Comparison of ENCODE assay signal across 9 cellular contexts in genomic region chr2:130160838-130161705, GRCh38. TPM values are rescaled to one million over a fixed set of nuclear protein-coding genes. Genes with fewer than 3 reads are reported as not detected.
DNase-seq lines count a peak whose midpoint lies in the region; ATAC-seq, FAIRE-seq and TF ChIP-seq lines count a peak whose summit lies in the region.
"Not testable (repeated sequence)": the region's sequence is repeated elsewhere in the genome, so short reads cannot be mapped to it uniquely, and the experiment has no call there.
"Had no signal": no experiment of that assay in that cellular context is flagged by ENCODE, and none has a peak within 500 bp of the region (broad histone marks: within the 10 kb centered on the region; RNA-seq: fewer than 3 reads in every experiment).

No MANE protein-coding gene starts in this region.

- not testable (repeated sequence) for H3K36me3 ChIP-seq in H7 (replicated peaks; ENCODE audit: control insufficient read depth, insufficient read depth, low read length)
- H3K36me3 ChIP-seq in K562 (ENCODE audit: control insufficient read depth, insufficient read depth, low read length) (peaks cover 60% of the 10 kb centered on the region), right atrium auricular region (peaks cover 25% of the 10 kb centered on the region)

- H3K27me3 Mint-ChIP-seq in nephron progenitor cell (ENCODE audit: low read depth, poor library complexity) = not testable (repeated sequence)

- H4K20me1 ChIP-seq in K562 (replicated peaks; ENCODE audit: control insufficient read depth, insufficient read depth, low read length) = not testable (repeated sequence)

- TF ChIP-seq POLR2A in K562 (conservative IDR thresholded peaks at IDR 0.05) = not testable (repeated sequence)

- not testable (repeated sequence) for H3K9me1 ChIP-seq in K562 (ENCODE audit: control insufficient read depth, insufficient read depth, low read length)

- peak; percentile 83 for FAIRE-seq in RCC 7860 (lab: Jason Lieb, UNC)
- peak; percentile 93 for FAIRE-seq in K562 (lab: Jason Lieb, UNC)

- peak; percentile 30 to 48 (median 43); a peak in 3 of 6 replicates for TF ChIP-seq CTCF in K562 (IDR thresholded peaks at IDR 0.05 in 2 of 3, conservative IDR thresholded peaks at IDR 0.05 in 1 of 3; ENCODE audit: insufficient read depth in 2 of 3, low read depth in 1 of 3, low read length in 3 of 3)
- TF ChIP-seq CTCF in right atrium auricular region (IDR thresholded peaks at IDR 0.05); nephron progenitor cell (IDR thresholded peaks at IDR 0.05): not testable (repeated sequence)

- peaks cover 0 to 38% of the 10 kb centered on the region in 2 experiments; a peak in 3 of 5 replicates for H3K4me1 ChIP-seq in K562 (replicated peaks in 1 of 2; ENCODE audit: control insufficient read depth in 2 of 2, insufficient read depth in 2 of 2, low read length in 2 of 2)
- H3K4me1 ChIP-seq in right atrium auricular region = not testable (repeated sequence)

- H3K27ac Mint-ChIP-seq in nephron progenitor cell = peak overlapping the region; percentile 56

- not testable (repeated sequence) for H2AFZ ChIP-seq in K562 (ENCODE audit: low read depth, low read length)

- DNase-seq in H7 (peak; percentile 52), RCC 7860 (ENCODE audit: low spot score) (peak; percentile 71), K562 (ENCODE audit: extremely low read depth in 1 of 4, low spot score in 3 of 4) (peak; percentile 38 to 73 (median 58)), glomerular visceral epithelial cell (ENCODE audit: extremely low spot score) (peak; percentile 49), left kidney (ENCODE audit: low read depth, low spot score) (peak; percentile 23)
- not testable (repeated sequence) for DNase-seq in right atrium auricular region (ENCODE audit: low spot score); nephron progenitor cell

- BruUV-seq in K562 (replicated peaks; lab: Mats Ljungman, UMichigan) = not testable (repeated sequence)

- not testable (repeated sequence) for TF ChIP-seq EP300 in K562 (IDR thresholded peaks at IDR 0.05; ENCODE audit: low read length)

- peak; percentile 92 for ATAC-seq in K562

- intact Hi-C loops in K562 (cut with micrococcal nuclease) = not testable (repeated sequence)

- 17% methylated on average over 7 of the region's 25 CpGs for WGBS in K562 (ENCODE audit: insufficient coverage, low coverage, missing lambda C conversion rate)

- peak overlapping the region; percentile 30 to 76; a peak in 3 of 4 replicates for H3K9ac ChIP-seq in K562 (ENCODE audit: insufficient read depth in 1 of 2, low read depth in 2 of 2, low read length in 2 of 2)

- H3K9me3 Mint-ChIP-seq in nephron progenitor cell = not testable (repeated sequence)

- H3K36me3 Mint-ChIP-seq in nephron progenitor cell (ENCODE audit: low read depth) = peaks cover 18% of the 10 kb centered on the region

- CTCF ChIA-PET in K562 (lab: Yijun Ruan, JAX; ENCODE audit: low intra/inter-chr PET ratio) = not testable (repeated sequence)

- H3K4me3 Mint-ChIP-seq in nephron progenitor cell = peak overlapping the region; percentile 65

- in situ Hi-C loops in K562 (cut with MboI) = not testable (repeated sequence)

- POLR2A ChIA-PET in K562 (lab: Yijun Ruan, JAX) = interaction anchor here (0.6 kb wide), 1 partner anchor 20 kb away, joined by 3 read pairs; the partner anchor contains the start of gene SMPD4

- H3K79me2 ChIP-seq in K562 (ENCODE audit: control insufficient read depth, insufficient read depth, low read length) = not testable (repeated sequence)

- peak overlapping the region; percentile 18; the same call in 1 of the 2 replicates for H3K4me2 ChIP-seq in K562 (ENCODE audit: insufficient read depth, low read length)

- TF ChIP-seq RAD21 in K562 (CRISPR knock-in tag; conservative IDR thresholded peaks at IDR 0.05 in 1 of 2, IDR thresholded peaks at IDR 0.05 in 1 of 2) = peak in 1 of 2 experiments; percentile 53; a peak in 2 of 4 replicates

- H3K27ac ChIP-seq in K562 (ENCODE audit: extremely low read depth, low read depth, low read length) = peak overlapping the region; percentile 49; the same call in 1 of the 3 replicates
- H3K27ac ChIP-seq in right atrium auricular region = peak overlapping the region; percentile 26 to 61

- H3K27me3 ChIP-seq in H7 (ENCODE audit: control insufficient read depth, insufficient read depth, low read length); K562 (ENCODE audit: control insufficient read depth in 2 of 2, insufficient read depth in 2 of 2, low read length in 2 of 2); right atrium auricular region: not testable (repeated sequence)

- not testable (repeated sequence) for H3K9me3 ChIP-seq in K562 (replicated peaks; ENCODE audit: control insufficient read depth, insufficient read depth, low read depth, low read length); right atrium auricular region

- H3K4me3 ChIP-seq in H7 (ENCODE audit: insufficient read depth, low read depth, low read length); K562; right atrium auricular region: not testable (repeated sequence)

- H3K4me1 Mint-ChIP-seq in nephron progenitor cell = peaks cover 13% of the 10 kb centered on the region

RNA-seq across cellular contexts. Expression of gene CCDC74B, which starts 16.2 kb away (rescaled TPM):
- total RNA-seq in H7 (2014; rRNA removed; shearing (Covaris generic)) = 7.3 and 7.4 TPM in 2 replicates
- total RNA-seq in K562 (2011; cell fraction: chromatin; rRNA removed; ENCODE audit: low replicate concordance) = 4.0 and 15.6 TPM in 2 replicates
- total RNA-seq in K562 (2011; cell fraction: nucleolus; rRNA removed) = 8.2 and 11.2 TPM in 2 replicates
- 6.4 and 6.6 TPM in 2 replicates for total RNA-seq in K562 (2011; cell fraction: nucleoplasm; rRNA removed)
- total RNA-seq in K562 (2014; rRNA removed) = 0.59 and 0.65 TPM in 2 replicates
- 0.11 and 0.19 TPM in 2 replicates for total RNA-seq in K562 (2014; rRNA removed; fragmentation: Illumina TruSeq; extraction: Trizol)
- 0.25 and 0.57 TPM in 2 replicates for total RNA-seq in K562 (2015; rRNA removed; fragmentation: Illumina TruSeq; extraction: Trizol)
- 1.0 and 1.4 TPM in 2 replicates for total RNA-seq in K562 (2021)
- 1.2 and 2.1 TPM in 2 replicates for polyA plus RNA-seq in K562 (2011; rRNA removed)
- polyA plus RNA-seq in K562 (2011; cell fraction: cytosol; rRNA removed) = 0.68 and 1.6 TPM in 2 replicates
- 16.4 and 25.1 TPM in 2 replicates for polyA plus RNA-seq in K562 (2011; cell fraction: nucleus; rRNA removed)
- 2.9 and 6.0 TPM in 2 replicates for polyA plus RNA-seq in K562 (2012)
- 0.28 and 0.45 TPM in 2 replicates for polyA plus RNA-seq in K562 (2014; fragmentation: Illumina TruSeq; extraction: Trizol)
- under 1 TPM in 1 of 2 experiments, not detected in 1; 0.04 TPM for polyA plus RNA-seq in K562 (2014; fragmentation: Nextera tagmentation; extraction: Ambion mirVana)
- 1.5 and 1.6 TPM in 2 replicates for polyA plus RNA-seq in K562 (2014; rRNA removed)
- polyA minus RNA-seq in K562 (2011; rRNA and poly(A)+ RNA removed) = 0.18 and 0.42 TPM in 2 replicates
- polyA minus RNA-seq in K562 (2011; cell fraction: cytosol; rRNA and poly(A)+ RNA removed) = 0.36 TPM in 1 of 2 replicates, not detected in the other
- 1.9 TPM in 2 replicates for polyA minus RNA-seq in K562 (2011; cell fraction: nucleus; rRNA and poly(A)+ RNA removed)
- 1 to 10 TPM; 1.1 to 2.5 TPM for total RNA-seq in right atrium auricular region
- polyA plus RNA-seq: CD4-positive, alpha-beta memory T cell had no signal

RNA-seq across cellular contexts. Expression of gene SMPD4, which starts 20.3 kb away (rescaled TPM):
- total RNA-seq in H7 (2014; rRNA removed; shearing (Covaris generic)) = 68.8 and 69.7 TPM in 2 replicates
- 91.3 and 261 TPM in 2 replicates for total RNA-seq in K562 (2011; cell fraction: chromatin; rRNA removed; ENCODE audit: low replicate concordance)
- total RNA-seq in K562 (2011; cell fraction: nucleolus; rRNA removed) = 155 and 168 TPM in 2 replicates
- total RNA-seq in K562 (2011; cell fraction: nucleoplasm; rRNA removed) = 102 and 110 TPM in 2 replicates
- total RNA-seq in K562 (2014; rRNA removed) (46.6 and 61.6 TPM in 2 replicates), K562 (2014; rRNA removed; fragmentation: Illumina TruSeq; extraction: Trizol) (25.7 and 26.0 TPM in 2 replicates), K562 (2015; rRNA removed; fragmentation: Illumina TruSeq; extraction: Trizol) (35.7 and 39.6 TPM in 2 replicates), K562 (2021) (108 and 123 TPM in 2 replicates), right atrium auricular region (10 to 100 TPM; 20.7 to 23.8 TPM)
- polyA plus RNA-seq in K562 (2011; rRNA removed) (33.4 and 80.6 TPM in 2 replicates), K562 (2014; fragmentation: Illumina TruSeq; extraction: Trizol) (79.3 and 102 TPM in 2 replicates), K562 (2014; fragmentation: Nextera tagmentation; extraction: Ambion mirVana) (1 to 10 TPM; 7.5 to 8.8 TPM), K562 (2014; rRNA removed) (65.1 and 71.4 TPM in 2 replicates)
- 38.3 and 60.1 TPM in 2 replicates for polyA plus RNA-seq in K562 (2011; cell fraction: cytosol; rRNA removed)
- polyA plus RNA-seq in K562 (2011; cell fraction: nucleus; rRNA removed) = 258 and 368 TPM in 2 replicates
- polyA plus RNA-seq in K562 (2012) = 62.6 and 64.0 TPM in 2 replicates
- polyA minus RNA-seq in K562 (2011; rRNA and poly(A)+ RNA removed) = 26.6 and 35.5 TPM in 2 replicates
- 63.5 and 85.1 TPM in 2 replicates for polyA minus RNA-seq in K562 (2011; cell fraction: cytosol; rRNA and poly(A)+ RNA removed)
- polyA minus RNA-seq in K562 (2011; cell fraction: nucleus; rRNA and poly(A)+ RNA removed) = 80.4 and 94.5 TPM in 2 replicates

RNA-seq across cellular contexts. Expression of gene MZT2B, which starts 21.0 kb away (rescaled TPM):
- total RNA-seq in H7 (2014; rRNA removed; shearing (Covaris generic)) = 268 and 277 TPM in 2 replicates
- 10.2 and 28.9 TPM in 2 replicates for total RNA-seq in K562 (2011; cell fraction: chromatin; rRNA removed; ENCODE audit: low replicate concordance)
- total RNA-seq in K562 (2011; cell fraction: nucleolus; rRNA removed) = 71.5 and 79.0 TPM in 2 replicates
- 32.1 and 38.3 TPM in 2 replicates for total RNA-seq in K562 (2011; cell fraction: nucleoplasm; rRNA removed)
- 435 and 624 TPM in 2 replicates for total RNA-seq in K562 (2014; rRNA removed)
- total RNA-seq in K562 (2014; rRNA removed; fragmentation: Illumina TruSeq; extraction: Trizol) = 15.9 and 19.3 TPM in 2 replicates
- total RNA-seq in K562 (2015; rRNA removed; fragmentation: Illumina TruSeq; extraction: Trizol) = 102 and 115 TPM in 2 replicates
- 379 and 394 TPM in 2 replicates for total RNA-seq in K562 (2021)
- 114 and 170 TPM in 2 replicates for polyA plus RNA-seq in K562 (2011; rRNA removed)
- polyA plus RNA-seq in K562 (2011; cell fraction: cytosol; rRNA removed) = 101 and 352 TPM in 2 replicates
- polyA plus RNA-seq in K562 (2011; cell fraction: nucleus; rRNA removed) = 57.8 and 72.4 TPM in 2 replicates
- 267 and 316 TPM in 2 replicates for polyA plus RNA-seq in K562 (2012)
- polyA plus RNA-seq in K562 (2014; fragmentation: Illumina TruSeq; extraction: Trizol) = 12.5 and 57.0 TPM in 2 replicates
- 1 to 10 TPM; 5.1 to 9.3 TPM for polyA plus RNA-seq in K562 (2014; fragmentation: Nextera tagmentation; extraction: Ambion mirVana)
- 321 and 383 TPM in 2 replicates for polyA plus RNA-seq in K562 (2014; rRNA removed)
- polyA minus RNA-seq in K562 (2011; rRNA and poly(A)+ RNA removed) = 3.0 and 3.9 TPM in 2 replicates
- 41.0 and 73.4 TPM in 2 replicates for polyA minus RNA-seq in K562 (2011; cell fraction: cytosol; rRNA and poly(A)+ RNA removed)
- polyA minus RNA-seq in K562 (2011; cell fraction: nucleus; rRNA and poly(A)+ RNA removed) = 24.0 and 37.5 TPM in 2 replicates
- 100 to 1,000 TPM; 104 to 157 TPM for total RNA-seq in right atrium auricular region

RNA-seq across cellular contexts. Expression of gene POTEF, which starts 32.0 kb away (rescaled TPM):
- 0.69 and 1.3 TPM in 2 replicates for total RNA-seq in H7 (2014; rRNA removed; shearing (Covaris generic))
- total RNA-seq in K562 (2011; cell fraction: chromatin; rRNA removed; ENCODE audit: low replicate concordance) = 6.4 and 10.3 TPM in 2 replicates
- total RNA-seq in K562 (2011; cell fraction: nucleolus; rRNA removed) = 5.8 and 8.0 TPM in 2 replicates
- total RNA-seq in K562 (2011; cell fraction: nucleoplasm; rRNA removed) = 4.4 and 6.6 TPM in 2 replicates
- 0.23 and 0.33 TPM in 2 replicates for total RNA-seq in K562 (2014; rRNA removed)
- total RNA-seq in K562 (2014; rRNA removed; fragmentation: Illumina TruSeq; extraction: Trizol) = 0.38 and 0.51 TPM in 2 replicates
- total RNA-seq in K562 (2015; rRNA removed; fragmentation: Illumina TruSeq; extraction: Trizol) = 0.33 and 0.41 TPM in 2 replicates
- 2.1 and 2.2 TPM in 2 replicates for total RNA-seq in K562 (2021)
- 0.09 and 0.15 TPM in 2 replicates for polyA plus RNA-seq in K562 (2011; rRNA removed)
- 0.06 and 0.09 TPM in 2 replicates for polyA plus RNA-seq in K562 (2011; cell fraction: cytosol; rRNA removed)
- polyA plus RNA-seq in K562 (2011; cell fraction: nucleus; rRNA removed) = 0.90 and 2.3 TPM in 2 replicates
- 0.10 and 0.24 TPM in 2 replicates for polyA plus RNA-seq in K562 (2012)
- polyA plus RNA-seq in K562 (2014; fragmentation: Illumina TruSeq; extraction: Trizol) = 0.25 and 0.26 TPM in 2 replicates
- polyA plus RNA-seq in K562 (2014; fragmentation: Nextera tagmentation; extraction: Ambion mirVana) = under 1 TPM in 1 of 2 experiments, not detected in 1; 0.04 TPM
- polyA plus RNA-seq in K562 (2014; rRNA removed) = 0.18 and 0.28 TPM in 2 replicates
- polyA minus RNA-seq in K562 (2011; rRNA and poly(A)+ RNA removed) = 0.57 and 0.74 TPM in 2 replicates
- polyA minus RNA-seq in K562 (2011; cell fraction: cytosol; rRNA and poly(A)+ RNA removed) = 0.36 TPM in 1 of 2 replicates, not detected in the other
- polyA minus RNA-seq in K562 (2011; cell fraction: nucleus; rRNA and poly(A)+ RNA removed) = 4.0 and 4.8 TPM in 2 replicates
- total RNA-seq in right atrium auricular region = under 1 TPM in 1 of 2 donors, not detected in 1; 0.47 TPM
- total RNA-seq: CD4-positive, alpha-beta memory T cell; PC-9 had no signal

RNA-seq across cellular contexts. Expression of gene TUBA3E, which starts 37.2 kb away (rescaled TPM):
- total RNA-seq in H7 (2014; rRNA removed; shearing (Covaris generic)) = not detected in 2 replicates
- total RNA-seq in K562 (2011; cell fraction: chromatin; rRNA removed; ENCODE audit: low replicate concordance) = not detected in 2 replicates
- total RNA-seq in K562 (2011; cell fraction: nucleolus; rRNA removed) = not detected in 2 replicates
- not detected in 2 replicates for total RNA-seq in K562 (2011; cell fraction: nucleoplasm; rRNA removed)
- 0.14 and 0.41 TPM in 2 replicates for total RNA-seq in K562 (2014; rRNA removed)
- total RNA-seq in K562 (2014; rRNA removed; fragmentation: Illumina TruSeq; extraction: Trizol) = 0.10 TPM in 1 of 2 replicates, not detected in the other
- 0.15 and 0.25 TPM in 2 replicates for total RNA-seq in K562 (2015; rRNA removed; fragmentation: Illumina TruSeq; extraction: Trizol)
- total RNA-seq in K562 (2021) = not detected in 2 replicates
- 0.11 and 0.26 TPM in 2 replicates for polyA plus RNA-seq in K562 (2011; rRNA removed)
- polyA plus RNA-seq in K562 (2011; cell fraction: cytosol; rRNA removed) = 0.34 and 0.48 TPM in 2 replicates
- polyA plus RNA-seq in K562 (2011; cell fraction: nucleus; rRNA removed) = 0.34 and 0.37 TPM in 2 replicates
- polyA plus RNA-seq in K562 (2012) = 0.06 and 0.09 TPM in 2 replicates
- 0.22 and 0.30 TPM in 2 replicates for polyA plus RNA-seq in K562 (2014; fragmentation: Illumina TruSeq; extraction: Trizol)
- under 1 TPM in 1 of 2 experiments, not detected in 1; 0.13 TPM for polyA plus RNA-seq in K562 (2014; fragmentation: Nextera tagmentation; extraction: Ambion mirVana)
- 0.09 and 0.12 TPM in 2 replicates for polyA plus RNA-seq in K562 (2014; rRNA removed)
- polyA minus RNA-seq in K562 (2011; rRNA and poly(A)+ RNA removed) = 0.14 TPM in 1 of 2 replicates, not detected in the other
- polyA minus RNA-seq in K562 (2011; cell fraction: cytosol; rRNA and poly(A)+ RNA removed) = not detected in 2 replicates
- polyA minus RNA-seq in K562 (2011; cell fraction: nucleus; rRNA and poly(A)+ RNA removed) = not detected in 2 replicates
- total RNA-seq in right atrium auricular region = 1 to 10 TPM; 1.6 to 9.5 TPM
- total RNA-seq: CD4-positive, alpha-beta memory T cell; PC-9 had no signal
- polyA plus RNA-seq: CD4-positive, alpha-beta memory T cell had no signal
